Comparison of ENCODE assay signal across 10 cellular contexts in genomic region chr19:58563823-58564222, GRCh38. TPM values are rescaled to one million over a fixed set of nuclear protein-coding genes. Genes with fewer than 3 reads are reported as not detected.
A peak's percentile ranks its signal among the peaks of the same experiment; 100 is the strongest.
DNase-seq lines count a peak whose midpoint lies in the region; ATAC-seq and TF ChIP-seq lines count a peak whose summit lies in the region.
"Had no signal": no experiment of that assay in that cellular context is flagged by ENCODE, and none has a peak within 500 bp of the region (broad histone marks: within the 10 kb centered on the region; RNA-seq: fewer than 3 reads in every experiment).

No MANE protein-coding gene starts in this region.

- H3K4me1 Mint-ChIP-seq in CD4-positive, alpha-beta T cell (ENCODE audit: low read depth), result peaks cover 47% of the 10 kb centered on the region
- H3K4me1 Mint-ChIP-seq in HFFc6 (ENCODE audit: low read depth), result peaks cover 14% of the 10 kb centered on the region; the same call in 1 of the 2 replicates
- peaks cover 53% of the 10 kb centered on the region for H3K4me1 Mint-ChIP-seq in activated naive CD8-positive, alpha-beta T cell treated with anti-CD3 and anti-CD28 coated beads, Interleukin-2, amount 50 U/mL, for 24 hours
- peaks cover 35% of the 10 kb centered on the region for H3K4me1 Mint-ChIP-seq in nephron progenitor cell

- H3K9me3 Mint-ChIP-seq in CD4-positive, alpha-beta T cell, result no peaks in the 10 kb centered on the region
- peaks cover 4% of the 10 kb centered on the region; the same call in 1 of the 2 replicates for H3K9me3 Mint-ChIP-seq in HFFc6
- no peaks in the 10 kb centered on the region for H3K9me3 Mint-ChIP-seq in activated naive CD8-positive, alpha-beta T cell treated with anti-CD3 and anti-CD28 coated beads, Interleukin-2, amount 50 U/mL, for 24 hours
- H3K9me3 Mint-ChIP-seq in nephron progenitor cell, result no peaks in the 10 kb centered on the region

- CTCF ChIA-PET in CD4-positive, alpha-beta T cell (lab: Charles Lee), result interaction anchor here (1.2 kb wide), 1 partner anchor 50 kb away, joined by 3 read pairs; no protein-coding TSS in a partner anchor

- no peaks in the 10 kb centered on the region for H3K27me3 Mint-ChIP-seq in CD4-positive, alpha-beta T cell
- H3K27me3 Mint-ChIP-seq in HFFc6 (ENCODE audit: insufficient read depth), result peaks cover 13% of the 10 kb centered on the region
- peaks cover 1% of the 10 kb centered on the region for H3K27me3 Mint-ChIP-seq in activated naive CD8-positive, alpha-beta T cell treated with anti-CD3 and anti-CD28 coated beads, Interleukin-2, amount 50 U/mL, for 24 hours
- H3K27me3 Mint-ChIP-seq in nephron progenitor cell (ENCODE audit: low read depth, poor library complexity), result peaks cover 2% of the 10 kb centered on the region

- TF ChIP-seq CTCF in CD4-positive, alpha-beta T cell (IDR thresholded peaks at IDR 0.05), result no peak
- TF ChIP-seq CTCF in HFFc6 (IDR thresholded peaks at IDR 0.05) (no peak), nephron progenitor cell (IDR thresholded peaks at IDR 0.05) (no peak)

- H3K27ac Mint-ChIP-seq in CD4-positive, alpha-beta T cell, result peak overlapping the region; percentile 57
- no peak overlapping the region; the same call in 1 of the 2 replicates for H3K27ac Mint-ChIP-seq in HFFc6
- H3K27ac Mint-ChIP-seq in activated naive CD8-positive, alpha-beta T cell treated with anti-CD3 and anti-CD28 coated beads, Interleukin-2, amount 50 U/mL, for 24 hours, result no peak overlapping the region
- H3K27ac Mint-ChIP-seq in nephron progenitor cell, result peak overlapping the region; percentile 98

- H3K4me3 Mint-ChIP-seq in CD4-positive, alpha-beta T cell, result peak overlapping the region; percentile 69
- H3K4me3 Mint-ChIP-seq in HFFc6 (peak overlapping the region; percentile 38), nephron progenitor cell (no peak overlapping the region)
- H3K4me3 Mint-ChIP-seq in activated naive CD8-positive, alpha-beta T cell treated with anti-CD3 and anti-CD28 coated beads, Interleukin-2, amount 50 U/mL, for 24 hours, result peak overlapping the region; percentile 73

- no peaks in the 10 kb centered on the region for H3K9me3 ChIP-seq in CD4-positive, alpha-beta T cell (ENCODE audit: control insufficient read depth, low read length)

- H3K36me3 Mint-ChIP-seq in CD4-positive, alpha-beta T cell (ENCODE audit: low read depth), result peaks cover 12% of the 10 kb centered on the region
- H3K36me3 Mint-ChIP-seq in HFFc6 (ENCODE audit: low read depth) (peaks cover 17% of the 10 kb centered on the region; the same call in 1 of the 2 replicates), nephron progenitor cell (ENCODE audit: low read depth) (peaks cover 22% of the 10 kb centered on the region)
- H3K36me3 Mint-ChIP-seq in activated naive CD8-positive, alpha-beta T cell treated with anti-CD3 and anti-CD28 coated beads, Interleukin-2, amount 50 U/mL, for 24 hours (ENCODE audit: low read depth), result peaks cover 28% of the 10 kb centered on the region

- no peak overlapping the region for H3K27ac ChIP-seq in CD4-positive, alpha-beta T cell (ENCODE audit: low read depth, low read length)

- intact Hi-C loops in CD4-positive, alpha-beta T cell (cut with DNase I, micrococcal nuclease), result no loop called here

- DNase-seq in CD4-positive, alpha-beta T cell, result no peak
- DNase-seq in HFFc6, result no peak
- no peak for DNase-seq in activated naive CD8-positive, alpha-beta T cell treated with anti-CD3 and anti-CD28 coated beads, Interleukin-2, amount 50 U/mL, for 24 hours
- DNase-seq in nephron progenitor cell, result no peak
- DNase-seq in midbrain (lab: John Stamatoyannopoulos, UW), result no peak
- no peak for DNase-seq in NCI-H1417 (lab: John Stamatoyannopoulos, UW)
- DNase-seq in SK-N-DZ (ENCODE audit: low spot score), result no peak
- DNase-seq: NCI-H146, NCI-H526 had no signal

- ATAC-seq in CD4-positive, alpha-beta T cell (ENCODE audit: poor library complexity), result no peak
- no peak for ATAC-seq in activated naive CD8-positive, alpha-beta T cell treated with anti-CD3 and anti-CD28 coated beads, Interleukin-2, amount 50 U/mL, for 24 hours
- no peak for ATAC-seq in HG02973 (IDR thresholded peaks at IDR 0.05; ENCODE audit: unreplicated experiment)

- H3K27me3 ChIP-seq in CD4-positive, alpha-beta T cell (ENCODE audit: control insufficient read depth, insufficient read depth, low read length), result no peaks in the 10 kb centered on the region

- POLR2A ChIA-PET in CD4-positive, alpha-beta T cell (lab: Charles Lee), result interaction anchor here (1.9 to 7.0 kb wide), 2 partner anchors 8 to 9 kb away, joined by 8 to 63 read pairs; partner anchors contain the start of genes CHMP2A and MZF1

RNA-seq across cellular contexts. Expression of gene UBE2M, which starts 5.4 kb away (rescaled TPM):
- 10 to 100 TPM; 29.0 to 31.0 TPM for total RNA-seq in CD4-positive, alpha-beta T cell
- total RNA-seq in HFFc6 (2021; fragmentation: NEBNext Ultra II Directional; extraction: Animal tissue kit (Norgen Biotek cat#: 25700)), result 100 to 1,000 TPM in 5 of 6 experiments, 10 to 100 TPM in 1; 91.5 to 114 (median 106) TPM
- polyA plus RNA-seq in SK-N-DZ (2014; cell fraction: cytosol; rRNA removed), result 63.0 and 69.2 TPM in 2 replicates
- polyA plus RNA-seq in SK-N-DZ (2014; cell fraction: nucleus; rRNA removed), result 59.7 and 69.5 TPM in 2 replicates

RNA-seq across cellular contexts. Expression of gene CHMP2A, which starts 8.9 kb away (rescaled TPM):
- total RNA-seq in CD4-positive, alpha-beta T cell, result 10 to 100 TPM; 60.5 to 62.4 TPM
- total RNA-seq in HFFc6 (2021; fragmentation: NEBNext Ultra II Directional; extraction: Animal tissue kit (Norgen Biotek cat#: 25700)), result 100 to 1,000 TPM; 100 to 126 (median 120) TPM
- 85.0 and 86.3 TPM in 2 replicates for polyA plus RNA-seq in SK-N-DZ (2014; cell fraction: cytosol; rRNA removed)
- 46.1 and 47.8 TPM in 2 replicates for polyA plus RNA-seq in SK-N-DZ (2014; cell fraction: nucleus; rRNA removed)

RNA-seq across cellular contexts. Expression of gene MZF1, which starts 9.3 kb away (rescaled TPM):
- total RNA-seq in CD4-positive, alpha-beta T cell, result 10 to 100 TPM; 21.0 to 21.1 TPM
- total RNA-seq in HFFc6 (2021; fragmentation: NEBNext Ultra II Directional; extraction: Animal tissue kit (Norgen Biotek cat#: 25700)), result 10 to 100 TPM in 3 of 6 experiments, 1 to 10 TPM in 3; 8.3 to 12.4 (median 9.3) TPM
- polyA plus RNA-seq in SK-N-DZ (2014; cell fraction: cytosol; rRNA removed), result 12.0 and 14.7 TPM in 2 replicates
- polyA plus RNA-seq in SK-N-DZ (2014; cell fraction: nucleus; rRNA removed), result 72.1 and 102 TPM in 2 replicates

RNA-seq across cellular contexts. Expression of gene TRIM28, which starts 20.0 kb away (rescaled TPM):
- 100 to 1,000 TPM; 549 to 553 TPM for total RNA-seq in CD4-positive, alpha-beta T cell
- total RNA-seq in HFFc6 (2021; fragmentation: NEBNext Ultra II Directional; extraction: Animal tissue kit (Norgen Biotek cat#: 25700)), result 100 to 1,000 TPM; 376 to 529 (median 445) TPM
- 375 and 400 TPM in 2 replicates for polyA plus RNA-seq in SK-N-DZ (2014; cell fraction: cytosol; rRNA removed)
- polyA plus RNA-seq in SK-N-DZ (2014; cell fraction: nucleus; rRNA removed), result 509 and 535 TPM in 2 replicates

RNA-seq across cellular contexts. Expression of gene ZBTB45, which starts 44.2 kb away (rescaled TPM):
- total RNA-seq in CD4-positive, alpha-beta T cell, result 1 to 10 TPM; 5.7 to 6.3 TPM
- 10 to 100 TPM; 15.0 to 17.4 (median 16.7) TPM for total RNA-seq in HFFc6 (2021; fragmentation: NEBNext Ultra II Directional; extraction: Animal tissue kit (Norgen Biotek cat#: 25700))
- polyA plus RNA-seq in SK-N-DZ (2014; cell fraction: cytosol; rRNA removed), result 4.4 and 4.8 TPM in 2 replicates
- 4.1 and 4.5 TPM in 2 replicates for polyA plus RNA-seq in SK-N-DZ (2014; cell fraction: nucleus; rRNA removed)

Comparison
In these comparisons a context has a peak if more than half of its experiments do, and no peak if none do; other contexts are left out.
1. H3K27ac Mint-ChIP-seq: peak in CD4-positive, alpha-beta T cell (single experiment) and nephron progenitor cell (single experiment); none in HFFc6 (single experiment) and activated naive CD8-positive, alpha-beta T cell treated with anti-CD3 and anti-CD28 coated beads, Interleukin-2, amount 50 U/mL, for 24 hours (single experiment).